8 cellular contexts compared by ENCODE assay signal in the genomic region with DNA sequence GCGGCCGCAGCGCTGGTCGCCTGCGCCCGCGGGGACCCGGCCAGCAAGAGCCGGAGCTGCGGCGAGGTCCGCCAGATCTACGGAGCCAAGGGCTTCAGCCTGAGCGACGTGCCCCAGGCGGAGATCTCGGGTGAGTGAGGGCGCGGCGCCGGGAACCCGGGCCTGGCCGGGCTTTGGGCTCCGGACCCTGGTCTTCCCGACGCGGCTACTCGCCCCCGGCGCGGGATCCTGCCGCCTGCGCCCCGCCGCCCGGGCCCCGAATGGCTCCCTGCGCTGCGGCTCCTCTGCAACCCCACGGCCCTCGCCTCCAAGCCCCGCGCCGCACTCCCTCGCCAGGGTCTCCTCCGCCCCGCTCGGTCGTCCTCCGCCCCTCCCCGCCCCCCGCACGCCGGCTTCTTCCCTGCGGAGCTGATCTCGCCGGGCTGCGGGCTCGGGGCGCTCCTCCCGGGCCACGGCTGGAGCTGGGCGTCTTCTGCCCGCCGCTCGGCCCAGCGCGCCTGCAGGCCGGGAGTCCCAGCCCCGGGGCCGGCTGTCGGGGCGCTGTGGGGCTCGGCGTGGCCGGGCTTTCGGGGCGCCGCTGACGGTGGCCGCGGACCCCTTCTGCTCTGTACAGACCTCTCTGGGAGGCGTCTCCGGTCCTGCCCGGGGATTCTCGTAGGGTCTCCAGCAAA. TPM values are rescaled to one million over a fixed set of nuclear protein-coding genes. Genes with fewer than 3 reads are reported as not detected.
DNase-seq lines count a peak whose midpoint lies in the region; ATAC-seq, FAIRE-seq and TF ChIP-seq lines count a peak whose summit lies in the region.

No MANE protein-coding gene starts in this region.

- H3K4me1 ChIP-seq in hepatocyte (ENCODE audit: insufficient read depth) (peaks cover 18% of the 10 kb centered on the region), skeletal muscle tissue (ENCODE audit: control insufficient read depth in 3 of 3, insufficient read depth in 3 of 3, low read length in 3 of 3) (peaks cover 41 to 58% (median 51%) of the 10 kb centered on the region in 3 donors)

- peaks cover 44% of the 10 kb centered on the region for H3K79me2 ChIP-seq in hepatocyte

- no peaks in the 10 kb centered on the region for H3K27me3 ChIP-seq in hepatocyte
- peaks cover 5 to 7% (median 7%) of the 10 kb centered on the region in 3 donors for H3K27me3 ChIP-seq in skeletal muscle tissue (ENCODE audit: control insufficient read depth in 3 of 3, insufficient read depth in 3 of 3, low read length in 3 of 3)

- H3K27ac Mint-ChIP-seq in activated T-helper 1 cell treated with anti-CD3 and anti-CD28 coated beads, Interleukin-12 subunit alpha, Interleukin-12 subunit beta, Interleukin-2, Interleukin-4 antibody, amounts not matched to agents 30 ng/mL and 10 ng/mL and 1 ng/mL, durations not matched to agents 14 hours and 24 hours and 36 hours, result no peak overlapping the region

- ATAC-seq in HG03066 (IDR thresholded peaks at IDR 0.05; ENCODE audit: low read depth, unreplicated experiment), result peak; percentile 15

- intact Hi-C loops in activated T-helper 1 cell treated with anti-CD3 and anti-CD28 coated beads, Interleukin-12 subunit alpha, Interleukin-12 subunit beta, Interleukin-2, Interleukin-4 antibody, amounts not matched to agents 30 ng/mL and 10 ng/mL and 1 ng/mL, durations not matched to agents 14 hours and 24 hours and 36 hours (cut with micrococcal nuclease), result loop anchor here (1.0 to 10.0 kb wide), 6 partner anchors 33 to 411 kb away; partner anchors contain the start of genes CAPN10, COPS9, DUSP28 and NDUFA10

- WGBS in hepatocyte (ENCODE audit: low lambda C conversion rate, missing lambda C conversion rate), result under 1% methylated on average over 33 of the region's 86 CpGs

- peak overlapping the region; percentile 56 for H3K4me3 Mint-ChIP-seq in activated T-helper 1 cell treated with anti-CD3 and anti-CD28 coated beads, Interleukin-12 subunit alpha, Interleukin-12 subunit beta, Interleukin-2, Interleukin-4 antibody, amounts not matched to agents 30 ng/mL and 10 ng/mL and 1 ng/mL, durations not matched to agents 14 hours and 24 hours and 36 hours

- peak overlapping the region; percentile 95 for H3K27ac ChIP-seq in hepatocyte
- peak overlapping the region; percentile 88 for H3K27ac ChIP-seq in skeletal muscle tissue (ENCODE audit: low read depth, low read length)

- peak; percentile 48 for DNase-seq in DMS53 (lab: John Stamatoyannopoulos, UW)
- DNase-seq in DMS53 treated with DMSO at 0.1 percent for 48 hours (lab: John Stamatoyannopoulos, UW; ENCODE audit: unreplicated experiment), result no peak
- no peak for DNase-seq in activated T-helper 1 cell treated with anti-CD3 and anti-CD28 coated beads, Interleukin-12 subunit alpha, Interleukin-12 subunit beta, Interleukin-2, Interleukin-4 antibody, amounts not matched to agents 30 ng/mL and 10 ng/mL and 1 ng/mL, durations not matched to agents 14 hours and 24 hours and 36 hours (ENCODE audit: low spot score)
- DNase-seq in hepatocyte (ENCODE audit: low spot score), result peak; percentile 50
- no peak for DNase-seq in HTR-8/SVneo (ENCODE audit: insufficient read length, low spot score)
- no peak for DNase-seq in GM19238 (ENCODE audit: insufficient read length, low spot score)

- TF ChIP-seq CTCF in hepatocyte (IDR thresholded peaks at IDR 0.05; ENCODE audit: poor library complexity), result no peak

- no peak for FAIRE-seq in HTR-8/SVneo (lab: Jason Lieb, UNC)

- peak overlapping the region; percentile 94 for H3K4me2 ChIP-seq in hepatocyte

- peaks cover 13% of the 10 kb centered on the region for H3K27me3 Mint-ChIP-seq in activated T-helper 1 cell treated with anti-CD3 and anti-CD28 coated beads, Interleukin-12 subunit alpha, Interleukin-12 subunit beta, Interleukin-2, Interleukin-4 antibody, amounts not matched to agents 30 ng/mL and 10 ng/mL and 1 ng/mL, durations not matched to agents 14 hours and 24 hours and 36 hours (ENCODE audit: insufficient read depth)

- peak overlapping the region; percentile 80 to 96 (median 81) for H3K9ac ChIP-seq in skeletal muscle tissue (ENCODE audit: low read depth in 1 of 3, low read length in 3 of 3)

- no peaks in the 10 kb centered on the region for H3K36me3 Mint-ChIP-seq in activated T-helper 1 cell treated with anti-CD3 and anti-CD28 coated beads, Interleukin-12 subunit alpha, Interleukin-12 subunit beta, Interleukin-2, Interleukin-4 antibody, amounts not matched to agents 30 ng/mL and 10 ng/mL and 1 ng/mL, durations not matched to agents 14 hours and 24 hours and 36 hours (ENCODE audit: low read depth)

- H3K4me3 ChIP-seq in hepatocyte (peak overlapping the region; percentile 88), skeletal muscle tissue (ENCODE audit: low read length in 3 of 3) (peak overlapping the region; percentile 56 to 77 (median 76))

- H4K20me1 ChIP-seq in hepatocyte (ENCODE audit: insufficient read depth, poor library complexity, severe bottlenecking), result peaks cover 34% of the 10 kb centered on the region

- no peaks in the 10 kb centered on the region for H3K9me2 ChIP-seq in hepatocyte (replicated peaks; ENCODE audit: insufficient read depth)

- H3K36me3 ChIP-seq in hepatocyte (replicated peaks; ENCODE audit: insufficient read depth, low read depth) (no peaks in the 10 kb centered on the region), skeletal muscle tissue (ENCODE audit: control insufficient read depth in 3 of 3, insufficient read depth in 3 of 3, low read length in 3 of 3) (no peaks in the 10 kb centered on the region)

- H2AFZ ChIP-seq in hepatocyte, result peak overlapping the region; percentile 35

- H3K9me3 ChIP-seq in hepatocyte (ENCODE audit: low read depth) (no peaks in the 10 kb centered on the region), skeletal muscle tissue (ENCODE audit: control insufficient read depth in 3 of 3, low read length in 3 of 3) (no peaks in the 10 kb centered on the region)

- H3K4me1 Mint-ChIP-seq in activated T-helper 1 cell treated with anti-CD3 and anti-CD28 coated beads, Interleukin-12 subunit alpha, Interleukin-12 subunit beta, Interleukin-2, Interleukin-4 antibody, amounts not matched to agents 30 ng/mL and 10 ng/mL and 1 ng/mL, durations not matched to agents 14 hours and 24 hours and 36 hours (ENCODE audit: low read depth), result no peaks in the 10 kb centered on the region

- H3K9me3 Mint-ChIP-seq in activated T-helper 1 cell treated with anti-CD3 and anti-CD28 coated beads, Interleukin-12 subunit alpha, Interleukin-12 subunit beta, Interleukin-2, Interleukin-4 antibody, amounts not matched to agents 30 ng/mL and 10 ng/mL and 1 ng/mL, durations not matched to agents 14 hours and 24 hours and 36 hours, result no peaks in the 10 kb centered on the region

RNA-seq across cellular contexts. Expression of gene GPC1, which starts 0.6 kb away (rescaled TPM):
- total RNA-seq in activated T-helper 1 cell treated with anti-CD3 and anti-CD28 coated beads, Interleukin-12 subunit alpha, Interleukin-12 subunit beta, Interleukin-2, Interleukin-4 antibody, amounts not matched to agents 30 ng/mL and 10 ng/mL and 1 ng/mL, durations not matched to agents 14 hours and 24 hours and 36 hours, result 6.2 and 6.5 TPM in 2 replicates
- total RNA-seq in hepatocyte, result 57.8 and 71.4 TPM in 2 replicates
- 141 and 142 TPM in 2 replicates for polyA plus RNA-seq in hepatocyte
- total RNA-seq in skeletal muscle tissue, result 36.0 TPM

Comparison
In these comparisons a context has a peak if more than half of its experiments do, and no peak if none do; other contexts are left out.
1. DNase-seq: peak in DMS53 (single experiment) and hepatocyte (single experiment); none in DMS53 treated with DMSO at 0.1 percent for 48 hours (single experiment), activated T-helper 1 cell treated with anti-CD3 and anti-CD28 coated beads, Interleukin-12 subunit alpha, Interleukin-12 subunit beta, Interleukin-2, Interleukin-4 antibody, amounts not matched to agents 30 ng/mL and 10 ng/mL and 1 ng/mL, durations not matched to agents 14 hours and 24 hours and 36 hours (single experiment), HTR-8/SVneo (single experiment) and GM19238 (single experiment).